9 cellular contexts compared by ENCODE assay signal in genomic region chr2:33457588-33458247, GRCh38. TPM values are rescaled to one million over a fixed set of nuclear protein-coding genes. Genes with fewer than 3 reads are reported as not detected.
DNase-seq lines count a peak whose midpoint lies in the region; ATAC-seq and TF ChIP-seq lines count a peak whose summit lies in the region.
"Had no signal": no experiment of that assay in that cellular context is flagged by ENCODE, and none has a peak within 500 bp of the region (broad histone marks: within the 10 kb centered on the region; RNA-seq: fewer than 3 reads in every experiment).

No MANE protein-coding gene starts in this region.

- DNase-seq in amniotic stem cell (lab: John Stamatoyannopoulos, UW) (no peak), prostate gland (ENCODE audit: low spot score) (no peak), occipital lobe (lab: John Stamatoyannopoulos, UW) (no peak), NCI-H526 (lab: John Stamatoyannopoulos, UW) (no peak)
- DNase-seq: effector memory CD8-positive, alpha-beta T cell had no signal

- H4K20me1 ChIP-seq in OCI-LY1 (ENCODE audit: insufficient read depth, low read length), result no peaks in the 10 kb centered on the region
- no peaks in the 10 kb centered on the region for H4K20me1 ChIP-seq in neural cell (ENCODE audit: insufficient read depth)

- H2AFZ ChIP-seq in OCI-LY1 (ENCODE audit: low read length) (peak overlapping the region; percentile 13; the same call in 1 of the 2 replicates), neural cell (ENCODE audit: low read depth, low read length) (no peak overlapping the region)

- intact Hi-C loops in prostate gland (cut with DNase I), result no loop called here

- peak; percentile 75 for TF ChIP-seq EP300 in neural cell (conservative IDR thresholded peaks at IDR 0.05; ENCODE audit: poor library complexity, severe bottlenecking)

- no peak for TF ChIP-seq RAD21 in neural cell (conservative IDR thresholded peaks at IDR 0.05)

- no peak for TF ChIP-seq CTCF in OCI-LY1 (IDR thresholded peaks at IDR 0.05; ENCODE audit: low read length)
- TF ChIP-seq CTCF in neural cell (IDR thresholded peaks at IDR 0.05; ENCODE audit: poor library complexity, severe bottlenecking), result no peak
- no peak for TF ChIP-seq CTCF in prostate gland (IDR thresholded peaks at IDR 0.05)

- H3K9me2 ChIP-seq in OCI-LY1 (ENCODE audit: low read depth, low read length), result no peaks in the 10 kb centered on the region
- no peaks in the 10 kb centered on the region for H3K9me2 ChIP-seq in neural cell (ENCODE audit: insufficient read depth, low read length)

- no peaks in the 10 kb centered on the region for H3K36me3 ChIP-seq in OCI-LY1 (ENCODE audit: insufficient read depth, low read length)
- H3K36me3 ChIP-seq in neural cell (ENCODE audit: insufficient read depth, low read length), result no peaks in the 10 kb centered on the region
- no peaks in the 10 kb centered on the region for H3K36me3 ChIP-seq in prostate gland

- ATAC-seq in GM19043 (IDR thresholded peaks at IDR 0.05; ENCODE audit: low read depth, unreplicated experiment) (peak; percentile 92), HG03064 (IDR thresholded peaks at IDR 0.05; ENCODE audit: low read depth, unreplicated experiment) (peak; percentile 79)
- ATAC-seq: effector memory CD8-positive, alpha-beta T cell had no signal

- H3K9me3 ChIP-seq in OCI-LY1 (ENCODE audit: low read length), result no peaks in the 10 kb centered on the region
- peaks cover 1% of the 10 kb centered on the region for H3K9me3 ChIP-seq in neural cell (ENCODE audit: low read length)
- H3K9me3 ChIP-seq in prostate gland, result no peaks in the 10 kb centered on the region

- H3K9ac ChIP-seq in OCI-LY1 (ENCODE audit: low read length) (no peak overlapping the region), neural cell (ENCODE audit: low read length) (peak overlapping the region; percentile 47)

- H3K4me2 ChIP-seq in OCI-LY1 (ENCODE audit: low read length), result peak overlapping the region; percentile 34; the same call in 1 of the 2 replicates
- H3K4me2 ChIP-seq in neural cell (ENCODE audit: low read length), result peak overlapping the region; percentile 44

- TF ChIP-seq POLR2A in prostate gland (IDR thresholded peaks at IDR 0.05), result no peak

- H3F3A ChIP-seq in OCI-LY1 (ENCODE audit: insufficient read depth, low read length), result no peaks in the 10 kb centered on the region
- H3F3A ChIP-seq in neural cell (ENCODE audit: insufficient read depth, low read length, poor library complexity, severe bottlenecking), result no peaks in the 10 kb centered on the region

- no peak overlapping the region for H3K27ac ChIP-seq in OCI-LY1 (ENCODE audit: low read depth, low read length, poor library complexity, severe bottlenecking)
- peak overlapping the region; percentile 88 for H3K27ac ChIP-seq in neural cell (ENCODE audit: low read length)
- no peak overlapping the region for H3K27ac ChIP-seq in prostate gland

- WGBS in prostate gland, result 35% methylated on average over 8 of the region's 8 CpGs

- H3K4me3 ChIP-seq in OCI-LY1 (ENCODE audit: low read depth, low read length, poor library complexity, severe bottlenecking) (no peak overlapping the region), neural cell (ENCODE audit: low read length) (peak overlapping the region; percentile 47), prostate gland (no peak overlapping the region)

- H3K27me3 ChIP-seq in OCI-LY1 (ENCODE audit: insufficient read depth, low read length), result no peaks in the 10 kb centered on the region
- no peaks in the 10 kb centered on the region for H3K27me3 ChIP-seq in neural cell (ENCODE audit: insufficient read depth, low read depth, low read length)
- no peaks in the 10 kb centered on the region for H3K27me3 ChIP-seq in prostate gland (replicated peaks; ENCODE audit: insufficient read depth)

- H3K4me1 ChIP-seq in OCI-LY1 (ENCODE audit: insufficient read depth, low read length, severe bottlenecking) (peaks cover 11% of the 10 kb centered on the region), prostate gland (replicated peaks) (no peaks in the 10 kb centered on the region)

- H3K79me2 ChIP-seq in OCI-LY1 (ENCODE audit: insufficient read depth, low read length) (no peaks in the 10 kb centered on the region), neural cell (replicated peaks; ENCODE audit: insufficient read depth, low read length) (no peaks in the 10 kb centered on the region)

TF ChIP-seq in neural cell, 6 proteins besides CTCF, POLR2A, EP300 and RAD21:
- no peak for TF ChIP-seq SMC3 (conservative IDR thresholded peaks at IDR 0.05; ENCODE audit: poor library complexity)
- peak; percentile 48 for TF ChIP-seq POLR2AphosphoS5 (IDR thresholded peaks at IDR 0.05)
- no peak for TF ChIP-seq MXI1 (conservative IDR thresholded peaks at IDR 0.05; ENCODE audit: poor library complexity, severe bottlenecking)
- TF ChIP-seq REST (IDR thresholded peaks at IDR 0.05; ENCODE audit: borderline replicate concordance), result peak; percentile 40
- no peak for TF ChIP-seq TAF1 (IDR thresholded peaks at IDR 0.05; ENCODE audit: low read depth)
- TF ChIP-seq EZH2 (IDR thresholded peaks at IDR 0.05; ENCODE audit: borderline replicate concordance, insufficient read depth, low read length, poor library complexity, severe bottlenecking), result no peak

RNA-seq across cellular contexts. Expression of gene RASGRP3, which starts 18.7 kb away (rescaled TPM):
- polyA plus RNA-seq in neural cell, result 20.2 and 25.3 TPM in 2 replicates
- polyA minus RNA-seq in neural cell, result 19.0 and 27.1 TPM in 2 replicates
- total RNA-seq in prostate gland (10 to 100 TPM in 1 of 2 donors, under 1 TPM in 1; 0.73 to 21.0 TPM), occipital lobe (11.1 TPM)
